ENCODE assay signal across 8 cellular contexts in genomic region chr19:40165362-40165937, GRCh38. TPM values are rescaled to one million over a fixed set of nuclear protein-coding genes. Genes with fewer than 3 reads are reported as not detected.
DNase-seq lines count a peak whose midpoint lies in the region; ATAC-seq and TF ChIP-seq lines count a peak whose summit lies in the region.

No MANE protein-coding gene starts in this region.

- no peak overlapping the region for H3K4me3 ChIP-seq in fibroblast of mammary gland (ENCODE audit: control insufficient read depth, low read depth, low read length)

- peak; percentile 45 to 61 for DNase-seq in NCI-H524 (lab: John Stamatoyannopoulos, UW)
- no peak for DNase-seq in NCI-H524 treated with DMSO at 0.1 percent for 48 hours (lab: John Stamatoyannopoulos, UW)
- DNase-seq in NCI-H2227 (lab: John Stamatoyannopoulos, UW; ENCODE audit: unreplicated experiment), result peak; percentile 84
- peak; percentile 38 for DNase-seq in activated CD8-positive, alpha-beta memory T cell treated with anti-CD3 and anti-CD28 coated beads, Interleukin-2, amount 50 U/mL, for 24 hours (ENCODE audit: extremely low read depth)
- DNase-seq in fibroblast of mammary gland (ENCODE audit: low read depth), result peak; percentile 40
- DNase-seq in occipital lobe (lab: John Stamatoyannopoulos, UW), result peak; percentile 13
- peak; percentile 45 for DNase-seq in ureter (ENCODE audit: low spot score)

- TF ChIP-seq CTCF in fibroblast of mammary gland (conservative IDR thresholded peaks at IDR 0.05; ENCODE audit: control insufficient read depth, insufficient read depth, low read depth, low read length), result peak; percentile 81

- ATAC-seq in GM19397 (IDR thresholded peaks at IDR 0.05; ENCODE audit: unreplicated experiment), result no peak

RNA-seq across cellular contexts. Expression of gene MAP3K10, which starts 25.8 kb away (rescaled TPM):
- total RNA-seq in occipital lobe (37.4 TPM), ureter (14.4 TPM)

RNA-seq across cellular contexts. Expression of gene TTC9B, which starts 52.7 kb away (rescaled TPM):
- 59.0 TPM for total RNA-seq in occipital lobe
- not detected for total RNA-seq in ureter

Comparison
In these comparisons a context has a peak if more than half of its experiments do, and no peak if none do; other contexts are left out.
1. RNA of gene TTC9B, which starts 52.7 kb away (total RNA-seq): 59.0 TPM in occipital lobe (single experiment); not detected in ureter (single experiment); every median in the first group is over 10 times any median in the second.